Comparison of ENCODE assay signal across 13 cellular contexts in the genomic region with DNA sequence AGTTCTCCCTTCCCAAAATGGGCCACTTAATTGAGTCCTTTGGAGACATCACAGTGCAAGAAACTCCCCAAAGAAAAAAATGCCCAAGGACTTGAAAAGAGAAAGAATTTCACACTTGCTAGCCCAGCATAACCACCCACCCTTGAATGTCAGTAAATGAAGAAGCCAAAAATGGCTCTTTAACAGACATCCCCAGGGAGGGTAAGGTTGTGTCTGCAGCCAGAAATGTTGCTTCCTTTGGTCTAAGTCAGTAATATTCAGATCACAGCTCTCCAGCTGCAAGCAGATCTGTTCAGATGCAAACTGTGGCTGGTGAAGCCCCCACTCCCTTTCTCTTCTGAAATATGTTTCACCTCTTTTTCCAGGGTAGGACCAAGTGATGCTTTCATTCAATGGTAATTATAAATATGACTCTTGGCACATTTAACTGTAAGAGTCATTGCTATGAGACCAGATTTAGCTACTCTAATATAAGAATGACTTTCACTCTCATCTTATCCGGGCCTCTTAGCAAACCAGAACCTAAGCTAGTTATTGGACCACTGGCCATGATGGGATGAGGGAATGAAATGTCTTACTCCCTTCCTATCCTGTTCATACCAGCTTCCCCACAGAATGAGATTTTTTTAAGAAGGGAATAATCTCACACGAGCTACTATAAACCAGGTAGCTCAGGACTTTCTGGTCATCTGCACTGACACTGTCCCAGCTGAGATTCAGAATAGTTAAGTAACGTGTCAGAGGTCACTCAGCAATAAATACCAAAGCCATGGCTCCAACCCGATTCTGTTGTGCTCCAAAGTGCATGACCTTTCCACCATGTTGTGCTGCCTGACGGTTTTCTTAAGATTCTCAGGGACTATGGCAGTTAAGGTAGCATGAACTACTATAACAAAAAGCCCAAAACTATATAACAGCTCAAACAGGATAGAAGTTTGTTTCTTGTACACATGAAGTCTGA.
DNase-seq lines count a peak whose midpoint lies in the region; ATAC-seq and TF ChIP-seq lines count a peak whose summit lies in the region.
"Had no signal": no experiment of that assay in that cellular context is flagged by ENCODE, and none has a peak within 500 bp of the region (broad histone marks: within the 10 kb centered on the region; RNA-seq: fewer than 3 reads in every experiment).

No MANE protein-coding gene starts in this region.

- H3K4me1 ChIP-seq in right atrium auricular region (peaks cover 0 to 10% of the 10 kb centered on the region in 2 donors), tibial artery (peaks cover 0 to 12% (median 2%) of the 10 kb centered on the region in 4 donors), foreskin keratinocyte (no peaks in the 10 kb centered on the region)
- H3K4me1 ChIP-seq: parathyroid adenoma had no signal

- H3K27ac ChIP-seq in right atrium auricular region, result no peak overlapping the region
- peak overlapping the region; percentile 4 to 32 for H3K27ac ChIP-seq in tibial artery
- no peak overlapping the region for H3K27ac ChIP-seq in foreskin keratinocyte
- H3K27ac ChIP-seq: epithelial cell of prostate, parathyroid adenoma had no signal

- DNase-seq in Right ventricle myocardium superior, result no peak
- no peak for DNase-seq in right atrium auricular region (ENCODE audit: low spot score)
- no peak for DNase-seq in activated T-helper 1 cell treated with anti-CD3 and anti-CD28 coated beads, Interleukin-12 subunit alpha, Interleukin-12 subunit beta, Interleukin-2, Interleukin-4 antibody, amounts not matched to agents 30 ng/mL and 10 ng/mL and 1 ng/mL, durations not matched to agents 14 hours and 24 hours and 36 hours (ENCODE audit: low spot score)
- no peak for DNase-seq in tibial artery
- DNase-seq in stimulated activated naive CD4-positive, alpha-beta T cell treated with Interleukin-2 at 50 U/mL for 16 hours (lab: John Stamatoyannopoulos, UW), result no peak
- no peak for DNase-seq in D341Med (ENCODE audit: low spot score)
- no peak for DNase-seq in foreskin keratinocyte
- DNase-seq: activated CD4-positive, alpha-beta T cell treated with anti-CD3 and anti-CD28 coated beads, Interleukin-2, amount 50 U/mL, for 48 hours; NCI-H1694; SIG-M5 had no signal

- peaks cover 24% of the 10 kb centered on the region for H3K4me1 Mint-ChIP-seq in activated T-helper 1 cell treated with anti-CD3 and anti-CD28 coated beads, Interleukin-12 subunit alpha, Interleukin-12 subunit beta, Interleukin-2, Interleukin-4 antibody, amounts not matched to agents 30 ng/mL and 10 ng/mL and 1 ng/mL, durations not matched to agents 14 hours and 24 hours and 36 hours (ENCODE audit: low read depth)

- H3K27me3 ChIP-seq in right atrium auricular region (no peaks in the 10 kb centered on the region), tibial artery (no peaks in the 10 kb centered on the region), foreskin keratinocyte (no peaks in the 10 kb centered on the region)

- H3K9me3 Mint-ChIP-seq in activated T-helper 1 cell treated with anti-CD3 and anti-CD28 coated beads, Interleukin-12 subunit alpha, Interleukin-12 subunit beta, Interleukin-2, Interleukin-4 antibody, amounts not matched to agents 30 ng/mL and 10 ng/mL and 1 ng/mL, durations not matched to agents 14 hours and 24 hours and 36 hours, result no peaks in the 10 kb centered on the region

- peak overlapping the region; percentile 2 for H3K27ac Mint-ChIP-seq in activated T-helper 1 cell treated with anti-CD3 and anti-CD28 coated beads, Interleukin-12 subunit alpha, Interleukin-12 subunit beta, Interleukin-2, Interleukin-4 antibody, amounts not matched to agents 30 ng/mL and 10 ng/mL and 1 ng/mL, durations not matched to agents 14 hours and 24 hours and 36 hours

- H3K4me3 ChIP-seq in right atrium auricular region (no peak overlapping the region), tibial artery (no peak overlapping the region)

- ATAC-seq in Right ventricle myocardium superior (ENCODE audit: poor library complexity), result peak; percentile 68
- peak; percentile 63 for ATAC-seq in HG02938 (IDR thresholded peaks at IDR 0.05; ENCODE audit: unreplicated experiment)
- ATAC-seq in foreskin keratinocyte, result no peak

- no peaks in the 10 kb centered on the region for H3K27me3 Mint-ChIP-seq in activated T-helper 1 cell treated with anti-CD3 and anti-CD28 coated beads, Interleukin-12 subunit alpha, Interleukin-12 subunit beta, Interleukin-2, Interleukin-4 antibody, amounts not matched to agents 30 ng/mL and 10 ng/mL and 1 ng/mL, durations not matched to agents 14 hours and 24 hours and 36 hours (ENCODE audit: insufficient read depth)

- peaks cover 1% of the 10 kb centered on the region for H3K36me3 Mint-ChIP-seq in activated T-helper 1 cell treated with anti-CD3 and anti-CD28 coated beads, Interleukin-12 subunit alpha, Interleukin-12 subunit beta, Interleukin-2, Interleukin-4 antibody, amounts not matched to agents 30 ng/mL and 10 ng/mL and 1 ng/mL, durations not matched to agents 14 hours and 24 hours and 36 hours (ENCODE audit: low read depth)

- H3K9me3 ChIP-seq in right atrium auricular region (no peaks in the 10 kb centered on the region), tibial artery (no peaks in the 10 kb centered on the region)

- intact Hi-C loops in Right ventricle myocardium superior (cut with DNase I), result no loop called here
- intact Hi-C loops in activated T-helper 1 cell treated with anti-CD3 and anti-CD28 coated beads, Interleukin-12 subunit alpha, Interleukin-12 subunit beta, Interleukin-2, Interleukin-4 antibody, amounts not matched to agents 30 ng/mL and 10 ng/mL and 1 ng/mL, durations not matched to agents 14 hours and 24 hours and 36 hours (cut with micrococcal nuclease), result no loop called here
- intact Hi-C loops in tibial artery (cut with DNase I; ENCODE audit: low total_unique reads), result no loop called here

- no peaks in the 10 kb centered on the region for H3K36me3 ChIP-seq in right atrium auricular region
- H3K36me3 ChIP-seq in tibial artery, result no peaks in the 10 kb centered on the region

- TF ChIP-seq CTCF in right atrium auricular region (IDR thresholded peaks at IDR 0.05) (no peak), tibial artery (IDR thresholded peaks at IDR 0.05) (no peak), foreskin keratinocyte (conservative IDR thresholded peaks at IDR 0.05) (no peak)

- H3K4me3 Mint-ChIP-seq in activated T-helper 1 cell treated with anti-CD3 and anti-CD28 coated beads, Interleukin-12 subunit alpha, Interleukin-12 subunit beta, Interleukin-2, Interleukin-4 antibody, amounts not matched to agents 30 ng/mL and 10 ng/mL and 1 ng/mL, durations not matched to agents 14 hours and 24 hours and 36 hours, result no peak overlapping the region

Comparison
In these comparisons a context has a peak if more than half of its experiments do, and no peak if none do; other contexts are left out.
1. H3K27ac ChIP-seq: peak in tibial artery (2 of 2); none in right atrium auricular region (0 of 2) and foreskin keratinocyte (single experiment).